ENCODE assay signal across 10 cellular contexts in the genomic region with DNA sequence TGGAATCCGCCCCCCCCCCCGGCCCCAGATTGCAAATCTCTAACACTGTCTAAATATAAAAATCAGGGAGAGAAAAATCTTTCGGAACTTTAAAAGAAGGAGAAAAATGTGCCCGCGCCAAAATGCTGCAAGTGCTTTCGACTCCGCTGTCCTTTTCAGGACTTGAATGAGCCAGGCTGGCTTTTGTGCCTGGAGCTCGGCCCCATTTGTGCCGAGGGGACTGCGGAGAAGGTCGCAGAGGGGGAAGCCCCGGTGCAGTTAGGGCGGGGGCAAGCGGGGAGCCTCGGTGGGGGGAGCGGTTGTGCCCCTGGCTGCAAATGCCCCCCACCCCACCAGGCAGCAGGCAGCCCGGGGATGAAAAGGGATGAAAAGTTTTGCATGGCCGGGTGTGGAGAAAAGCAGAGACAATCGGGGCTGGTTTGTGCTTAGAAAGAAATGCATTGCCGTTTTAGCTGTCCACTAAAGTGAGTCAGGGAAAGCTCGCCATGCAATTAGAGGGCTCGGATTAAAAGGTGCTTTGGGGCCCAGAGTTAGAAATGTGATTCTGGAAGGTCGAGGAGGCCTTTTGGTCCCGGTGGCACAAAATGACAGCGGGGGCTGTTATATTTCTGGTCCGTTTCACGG. TPM values are rescaled to one million over a fixed set of nuclear protein-coding genes. Genes with fewer than 3 reads are reported as not detected.
A peak's percentile ranks its signal among the peaks of the same experiment; 100 is the strongest.
DNase-seq lines count a peak whose midpoint lies in the region; ATAC-seq, FAIRE-seq and TF ChIP-seq lines count a peak whose summit lies in the region.
"Had no signal": no experiment of that assay in that cellular context is flagged by ENCODE, and none has a peak within 500 bp of the region (broad histone marks: within the 10 kb centered on the region; RNA-seq: fewer than 3 reads in every experiment).

No MANE protein-coding gene starts in this region.

- TF ChIP-seq EP300 in HepG2 (IDR thresholded peaks at IDR 0.05; ENCODE audit: low read depth in 2 of 2, low read length in 2 of 2), result no peak
- TF ChIP-seq EP300 in HepG2 (CRISPR knock-in tag; IDR thresholded peaks at IDR 0.05; ENCODE audit: borderline replicate concordance), result no peak
- TF ChIP-seq EP300 in tibial nerve (IDR thresholded peaks at IDR 0.05), result no peak

- peak overlapping the region; percentile 74 to 95 for H3K27ac ChIP-seq in breast epithelium
- no peak overlapping the region for H3K27ac ChIP-seq in mammary epithelial cell (ENCODE audit: insufficient read depth, low read depth, low read length)
- no peak overlapping the region for H3K27ac ChIP-seq in HepG2 (ENCODE audit: extremely low read length, insufficient read depth, low read length)
- peak overlapping the region in 1 of 4 donors; percentile 41 for H3K27ac ChIP-seq in tibial nerve

- H3K4me1 ChIP-seq in breast epithelium, result peaks cover 0 to 8% of the 10 kb centered on the region in 2 donors
- peaks cover 23% of the 10 kb centered on the region for H3K4me1 ChIP-seq in mammary epithelial cell (ENCODE audit: insufficient read depth, low read length)
- peaks cover 37% of the 10 kb centered on the region for H3K4me1 ChIP-seq in HepG2 (ENCODE audit: insufficient read depth, low read length)
- H3K4me1 ChIP-seq in tibial nerve, result peaks cover 0 to 47% (median 32%) of the 10 kb centered on the region in 4 donors

- POLR2A ChIA-PET in WTC11 (lab: Charles Lee) (interaction anchor here (0.6 to 1.0 kb wide), 2 partner anchors 89 to 728 kb away, joined by 3 to 14 read pairs; no protein-coding TSS in a partner anchor), HepG2 (lab: Yijun Ruan, JAX) (interaction anchor here (0.6 to 1.8 kb wide), 5 partner anchors 32 to 266 kb away, joined by 3 to 9 read pairs (median 4); no protein-coding TSS in a partner anchor)

- no peak for ATAC-seq in WTC11
- no peak for ATAC-seq in HepG2
- no peak for ATAC-seq in HG02852 (IDR thresholded peaks at IDR 0.05; ENCODE audit: unreplicated experiment)

- H3K4me2 ChIP-seq in mammary epithelial cell (ENCODE audit: insufficient read depth, low read depth, low read length) (no peak overlapping the region), HepG2 (ENCODE audit: low read depth, low read length) (0 out of 2 replicates have a peak overlapping the region, but pooled peaks have one; percentile 10)

- H3K9me3 ChIP-seq in breast epithelium, result no peaks in the 10 kb centered on the region
- H3K9me3 ChIP-seq in mammary epithelial cell (replicated peaks; ENCODE audit: insufficient read depth, low read length), result no peaks in the 10 kb centered on the region
- H3K9me3 ChIP-seq in HepG2 (ENCODE audit: low read length), result no peaks in the 10 kb centered on the region
- no peaks in the 10 kb centered on the region for H3K9me3 ChIP-seq in tibial nerve

- CTCF ChIA-PET in mammary epithelial cell (lab: Charles Lee; ENCODE audit: low non-redundant PET), result no interaction called here
- CTCF ChIA-PET in WTC11 (lab: Charles Lee), result interaction anchor here (0.6 to 2.6 kb wide), 10 partner anchors 9 to 393 kb away, joined by 3 to 30 read pairs (median 5); no protein-coding TSS in a partner anchor
- CTCF ChIA-PET in HepG2 (lab: Yijun Ruan, JAX; ENCODE audit: low intra/inter-chr PET ratio, low total read pairs), result no interaction called here

- H3K27me3 ChIP-seq in breast epithelium, result no peaks in the 10 kb centered on the region
- H3K27me3 ChIP-seq in mammary epithelial cell (ENCODE audit: insufficient read depth, low read length), result peaks cover 43% of the 10 kb centered on the region
- H3K27me3 ChIP-seq in HepG2 (ENCODE audit: control insufficient read depth in 1 of 2, insufficient read depth in 2 of 2, low read length in 2 of 2), result peaks cover 17 to 82% of the 10 kb centered on the region in 2 experiments; a peak in 4 of 5 replicates
- H3K27me3 ChIP-seq in tibial nerve, result peaks cover 0 to 70% of the 10 kb centered on the region in 2 donors

- 42% methylated on average over 13 of the region's 27 CpGs for WGBS in mammary epithelial cell (ENCODE audit: low coverage, missing lambda C conversion rate)
- 8% methylated on average over 27 of the region's 27 CpGs for WGBS in HepG2 (ENCODE audit: low lambda C conversion rate)
- 8% methylated on average over 27 of the region's 27 CpGs for WGBS in tibial nerve, 2 donors

- H3K36me3 ChIP-seq in breast epithelium (no peaks in the 10 kb centered on the region), mammary epithelial cell (ENCODE audit: insufficient read depth, low read length) (no peaks in the 10 kb centered on the region), HepG2 (replicated peaks in 1 of 2; ENCODE audit: control insufficient read depth in 1 of 2, insufficient read depth in 2 of 2, low read length in 2 of 2) (no peaks in the 10 kb centered on the region), tibial nerve (peaks cover 0 to 18% (median 0%) of the 10 kb centered on the region in 3 donors)

- no peaks in the 10 kb centered on the region for H3K36me3 Mint-ChIP-seq in WTC11

- intact Hi-C loops in breast epithelium (cut with DNase I; ENCODE audit: low total_unique reads), result loop anchor here (10.0 kb wide), 1 partner anchor 177 kb away; no protein-coding TSS in a partner anchor
- intact Hi-C loops in mammary epithelial cell (cut with micrococcal nuclease), result loop anchor here (10.0 kb wide), 1 partner anchor 107 kb away; no protein-coding TSS in a partner anchor
- intact Hi-C loops in HepG2 (cut with micrococcal nuclease; ENCODE audit: unreplicated experiment), result loop anchor here (1.0 kb wide), 1 partner anchor 90 kb away; no protein-coding TSS in a partner anchor

- H3K4me3 ChIP-seq in breast epithelium (peak overlapping the region; percentile 49 to 95 (median 75)), mammary epithelial cell (replicated peaks in 1 of 3; ENCODE audit: insufficient read depth in 1 of 3, low read depth in 2 of 3, low read length in 3 of 3) (no peak overlapping the region), HepG2 (replicated peaks in 1 of 3; ENCODE audit: insufficient read depth in 1 of 3, low read depth in 2 of 3, low read length in 3 of 3) (no peak overlapping the region), tibial nerve (peak overlapping the region; percentile 34 to 66 (median 40))

- BruUV-seq in mammary epithelial cell (replicated peaks; lab: Mats Ljungman, UMichigan) (no TSS peak), HepG2 (replicated peaks; lab: Mats Ljungman, UMichigan) (no TSS peak)

- H3K4me3 Mint-ChIP-seq in WTC11, result peak overlapping the region; percentile 57

- TF ChIP-seq RAD21 in HepG2 (CRISPR knock-in tag; IDR thresholded peaks at IDR 0.05), result no peak

- FAIRE-seq in HepG2 (lab: Jason Lieb, UNC), result no peak
- FAIRE-seq: keratinocyte had no signal

- dilution Hi-C loops in mammary epithelial cell (cut with HindIII; ENCODE audit: low sequenced_read_pairs), result no loop called here

- H3K4me1 Mint-ChIP-seq in WTC11, result peaks cover 36% of the 10 kb centered on the region

- H4K20me1 ChIP-seq in mammary epithelial cell (ENCODE audit: insufficient read depth, low read length), result peaks cover 7% of the 10 kb centered on the region
- H4K20me1 ChIP-seq in HepG2 (ENCODE audit: insufficient read depth, low read length), result peaks cover 8% of the 10 kb centered on the region; the same call in 1 of the 2 replicates

- H2AFZ ChIP-seq in mammary epithelial cell (ENCODE audit: low read depth, low read length) (no peak overlapping the region), HepG2 (ENCODE audit: low read length) (no peak overlapping the region)

- TF ChIP-seq POLR2A in breast epithelium (IDR thresholded peaks at IDR 0.05) (no peak), HepG2 (IDR thresholded peaks at IDR 0.05; ENCODE audit: insufficient read depth in 1 of 2, low read depth in 2 of 2, low read length in 2 of 2) (no peak), tibial nerve (IDR thresholded peaks at IDR 0.05) (no peak)

- no peak overlapping the region for H3K27ac Mint-ChIP-seq in WTC11

- in situ Hi-C loops in mammary epithelial cell (cut with MboI; ENCODE audit: low sequenced_read_pairs in 2 of 2) (loop anchor here in 1 of 2 donors (10.0 to 25.0 kb wide), 2 partner anchors 190 to 337 kb away; no protein-coding TSS in a partner anchor), HepG2 (cut with HindIII; ENCODE audit: extremely low pct_ligation_motif_present, low pct_unique_long_range_greater_than_20kb) (loop anchor here (5.0 to 10.0 kb wide), 2 partner anchors 50 to 167 kb away; no protein-coding TSS in a partner anchor)

- peaks cover 88% of the 10 kb centered on the region for H3K27me3 Mint-ChIP-seq in WTC11 (ENCODE audit: low read depth)

- DNase-seq in breast epithelium (ENCODE audit: low spot score in 2 of 2) (no peak), mammary epithelial cell (no peak), WTC11 (ENCODE audit: low spot score) (peak; percentile 50), HepG2 (ENCODE audit: low spot score) (no peak), tibial nerve (ENCODE audit: low spot score in 2 of 2) (no peak), OCI-M1 (lab: John Stamatoyannopoulos, UW) (no peak), NCI-H1436 (lab: John Stamatoyannopoulos, UW) (no peak)
- DNase-seq: SW 1271 had no signal

- no peaks in the 10 kb centered on the region for H3K9me3 Mint-ChIP-seq in WTC11

- H3K79me2 ChIP-seq in mammary epithelial cell (ENCODE audit: insufficient read depth, low read length), result no peaks in the 10 kb centered on the region
- H3K79me2 ChIP-seq in HepG2 (ENCODE audit: insufficient read depth, low read length), result no peaks in the 10 kb centered on the region

- TF ChIP-seq CTCF in breast epithelium (IDR thresholded peaks at IDR 0.05), result no peak
- no peak for TF ChIP-seq CTCF in mammary epithelial cell (conservative IDR thresholded peaks at IDR 0.05 in 1 of 2, IDR thresholded peaks at IDR 0.05 in 1 of 2; ENCODE audit: extremely low read depth in 1 of 2, insufficient read depth in 1 of 2, low read depth in 1 of 2, low read length in 2 of 2)
- TF ChIP-seq CTCF in WTC11 (IDR thresholded peaks at IDR 0.05), result no peak
- no peak for TF ChIP-seq CTCF in HepG2 (CRISPR knock-in tag; IDR thresholded peaks at IDR 0.05)
- TF ChIP-seq CTCF in tibial nerve (IDR thresholded peaks at IDR 0.05), result no peak

- H3K9ac ChIP-seq in mammary epithelial cell (ENCODE audit: insufficient read depth, low read length), result no peak overlapping the region
- no peak overlapping the region for H3K9ac ChIP-seq in HepG2 (ENCODE audit: insufficient read depth, low read depth, low read length)

RNA-seq across cellular contexts. Expression of a gene that starts 1.6 kb away (rescaled TPM):
- total RNA-seq in breast epithelium, result 10 to 100 TPM; 35.0 to 60.6 (median 42.3) TPM
- under 1 TPM in 1 of 2 donors, not detected in 1; 0.67 TPM for total RNA-seq in mammary epithelial cell
- 0.02 TPM for polyA plus RNA-seq in mammary epithelial cell
- not detected for polyA minus RNA-seq in mammary epithelial cell
- 0.14 to 0.26 TPM (median 0.21 TPM) in 3 replicates for total RNA-seq in WTC11 (2021)
- total RNA-seq in HepG2 (2016; rRNA removed; fragmentation: Illumina TruSeq; extraction: Trizol), result 0.17 and 0.20 TPM in 2 replicates
- total RNA-seq in HepG2 (2016; cell fraction: cytosol; rRNA removed; fragmentation: Illumina TruSeq; extraction: Trizol; ENCODE audit: low read depth), result not detected in 2 replicates
- total RNA-seq in HepG2 (2016; cell fraction: insoluble cytoplasmic fraction; rRNA removed; fragmentation: Illumina TruSeq; extraction: Trizol), result 0.09 and 0.19 TPM in 2 replicates
- total RNA-seq in HepG2 (2016; cell fraction: membrane; rRNA removed; fragmentation: Illumina TruSeq; extraction: Trizol), result 0.09 and 0.10 TPM in 2 replicates
- 0.40 and 0.47 TPM in 2 replicates for total RNA-seq in HepG2 (2016; cell fraction: nucleus; rRNA removed; fragmentation: Illumina TruSeq; extraction: Trizol)
- 1.7 and 2.4 TPM in 2 replicates for polyA plus RNA-seq in HepG2 (2011; rRNA removed)
- polyA plus RNA-seq in HepG2 (2011; cell fraction: cytosol; rRNA removed), result 2.2 and 2.3 TPM in 2 replicates
- polyA plus RNA-seq in HepG2 (2011; cell fraction: nucleus; rRNA removed), result 2.0 and 2.4 TPM in 2 replicates
- 0.34 and 0.88 TPM in 2 replicates for polyA plus RNA-seq in HepG2 (2012)
- 0.05 TPM in 1 of 2 replicates, not detected in the other for polyA plus RNA-seq in HepG2 (2016; cell fraction: cytosol; fragmentation: Illumina TruSeq; extraction: Trizol; ENCODE audit: low read depth)
- polyA plus RNA-seq in HepG2 (2016; cell fraction: insoluble cytoplasmic fraction; fragmentation: Illumina TruSeq; extraction: Trizol; ENCODE audit: low read depth), result 0.10 and 0.17 TPM in 2 replicates
- 0.06 TPM in 2 replicates for polyA plus RNA-seq in HepG2 (2016; cell fraction: membrane; fragmentation: Illumina TruSeq; extraction: Trizol; ENCODE audit: low read depth)
- polyA plus RNA-seq in HepG2 (2016; cell fraction: nucleus; fragmentation: Illumina TruSeq; extraction: Trizol; ENCODE audit: insufficient read depth, low read depth), result 0.37 and 0.68 TPM in 2 replicates
- polyA minus RNA-seq in HepG2 (2011; rRNA and poly(A)+ RNA removed; ENCODE audit: low replicate concordance), result 4.0 TPM in 1 of 2 replicates, not detected in the other
- 2.7 TPM in 2 replicates for polyA minus RNA-seq in HepG2 (2011; cell fraction: cytosol; rRNA and poly(A)+ RNA removed)
- 0.90 and 1.1 TPM in 2 replicates for polyA minus RNA-seq in HepG2 (2011; cell fraction: nucleus; rRNA and poly(A)+ RNA removed)
- 10 to 100 TPM; 21.9 to 26.5 (median 24.3) TPM for total RNA-seq in tibial nerve
- polyA plus RNA-seq: keratinocyte had no signal

Comparison
In these comparisons a context has a peak if more than half of its experiments do, and no peak if none do; other contexts are left out.
1. H3K27ac ChIP-seq: peak in breast epithelium (2 of 2); none in mammary epithelial cell (single experiment) and HepG2 (single experiment).
2. H3K4me3 ChIP-seq: peak in breast epithelium (3 of 3) and tibial nerve (4 of 4); none in mammary epithelial cell (0 of 3) and HepG2 (0 of 3).
3. RNA of a gene that starts 1.6 kb away (total RNA-seq): 35.0 to 60.6 TPM in breast epithelium and 21.9 to 26.5 TPM in tibial nerve; 0.67 TPM in mammary epithelial cell, 0.14 to 0.26 TPM in WTC11 and 0.09 to 0.47 TPM in HepG2; every median in the first group is over 10 times any median in the second.